Comparison of ENCODE assay signal across 29 cellular contexts in the genomic region with DNA sequence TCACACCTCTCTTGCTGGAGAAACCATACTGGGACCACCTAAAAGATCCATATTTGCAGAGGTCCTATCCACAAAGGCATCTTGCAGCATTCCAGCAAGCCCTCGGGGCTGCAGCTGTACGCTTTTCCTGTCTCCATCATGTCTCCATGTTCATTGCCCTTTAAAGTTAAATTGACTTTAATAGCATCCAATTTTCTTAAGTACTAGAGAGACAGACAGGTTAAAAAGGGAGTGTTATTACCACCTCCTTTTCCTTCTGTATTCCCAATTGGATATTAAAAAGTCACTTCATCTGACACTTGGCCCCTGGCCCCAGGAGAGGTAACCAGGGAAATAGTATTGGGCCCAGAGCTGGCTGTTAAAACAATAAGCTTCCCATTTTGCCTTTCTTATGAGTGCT.
"Had no signal": no experiment of that assay in that cellular context is flagged by ENCODE, and none has a peak within 500 bp of the region (broad histone marks: within the 10 kb centered on the region; RNA-seq: fewer than 3 reads in every experiment).

No MANE protein-coding gene starts in this region.

- DNase-seq: naive thymus-derived CD8-positive, alpha-beta T cell; nephron progenitor cell; occipital lobe; ovary; posterior cingulate gyrus; psoas muscle; right cardiac atrium; right lobe of liver; sigmoid colon; small intestine; stimulated activated CD4-positive, alpha-beta T cell treated with anti-CD3 and anti-CD28 coated beads, Interleukin-15, amount 100 ng/mL, for 24 hours; stimulated activated CD4-positive, alpha-beta T cell treated with anti-CD3 and anti-CD28 coated beads, Interleukin-2, amount 100 ng/mL, for 24 hours; stimulated activated CD4-positive, alpha-beta T cell treated with anti-CD3 and anti-CD28 coated beads, Interleukin-2, amount 100 ng/mL, for 48 hours; stimulated activated CD4-positive, alpha-beta T cell treated with anti-CD3 and anti-CD28 coated beads, Interleukin-4, amount 100 ng/mL, for 4 hours; stimulated activated CD8-positive, alpha-beta memory T cell treated with anti-CD3 and anti-CD28 coated beads, Interleukin-4, amount 100 ng/mL, for 48 hours; stimulated activated naive CD4-positive, alpha-beta T cell; stimulated activated naive CD8-positive, alpha-beta T cell treated with anti-CD3 and anti-CD28 coated beads, Interleukin-15, amount 100 ng/mL, for 72 hours; stimulated activated naive CD8-positive, alpha-beta T cell treated with anti-CD3 and anti-CD28 coated beads, Interleukin-15, Interleukin-2, amounts not matched to agents 100 U/mL and 50 U/mL, for 24 hours; thyroid gland; trophoblast cell; upper lobe of left lung had no signal

- H3K27ac ChIP-seq: neural progenitor cell, ovary, parathyroid adenoma, psoas muscle, right lobe of liver, sigmoid colon, thoracic aorta, thyroid gland, tibial nerve, upper lobe of left lung, vagina had no signal

- H3K9me3 Mint-ChIP-seq: naive thymus-derived CD8-positive, alpha-beta T cell; natural killer cell treated with Interleukin-12 subunit alpha and Interleukin-12 subunit beta and Interleukin-15 and Interleukin-18, amount 100 ng/mL, for 72 hours; neural progenitor cell; stimulated activated memory B cell treated with anti-CD40 and anti-IgM and Interleukin-4, amounts not matched to agents 10 μg/mL and 1 μg/mL and 100 μg/mL, for 72 hours; stimulated activated naive CD8-positive, alpha-beta T cell treated with anti-CD3 and anti-CD28 coated beads, Interleukin-15, amount 100 ng/mL, for 72 hours had no signal

- H3K4me1 Mint-ChIP-seq: neural progenitor cell; stimulated activated naive CD8-positive, alpha-beta T cell treated with anti-CD3 and anti-CD28 coated beads, Interleukin-15, amount 100 ng/mL, for 72 hours had no signal

- H3K27me3 Mint-ChIP-seq: progenitor cell of endocrine pancreas had no signal

- H3K36me3 Mint-ChIP-seq: naive thymus-derived CD8-positive, alpha-beta T cell; natural killer cell treated with Interleukin-12 subunit alpha and Interleukin-12 subunit beta and Interleukin-15 and Interleukin-18, amount 100 ng/mL, for 72 hours; neural progenitor cell; stimulated activated memory B cell treated with anti-CD40 and anti-IgM and Interleukin-4, amounts not matched to agents 10 μg/mL and 1 μg/mL and 100 μg/mL, for 72 hours had no signal

- H3K4me3 Mint-ChIP-seq: naive thymus-derived CD8-positive, alpha-beta T cell; natural killer cell treated with Interleukin-12 subunit alpha and Interleukin-12 subunit beta and Interleukin-15 and Interleukin-18, amount 100 ng/mL, for 72 hours; nephron progenitor cell; neural progenitor cell; stimulated activated memory B cell treated with anti-CD40 and anti-IgM and Interleukin-4, amounts not matched to agents 10 μg/mL and 1 μg/mL and 100 μg/mL, for 72 hours; stimulated activated naive CD8-positive, alpha-beta T cell treated with anti-CD3 and anti-CD28 coated beads, Interleukin-15, amount 100 ng/mL, for 72 hours had no signal

- H3K27ac Mint-ChIP-seq: naive thymus-derived CD8-positive, alpha-beta T cell; natural killer cell treated with Interleukin-12 subunit alpha and Interleukin-12 subunit beta and Interleukin-15 and Interleukin-18, amount 100 ng/mL, for 72 hours; nephron progenitor cell; neural progenitor cell; progenitor cell of endocrine pancreas; stimulated activated memory B cell treated with anti-CD40 and anti-IgM and Interleukin-4, amounts not matched to agents 10 μg/mL and 1 μg/mL and 100 μg/mL, for 72 hours; stimulated activated naive CD8-positive, alpha-beta T cell treated with anti-CD3 and anti-CD28 coated beads, Interleukin-15, amount 100 ng/mL, for 72 hours had no signal
